In the genomic region with DNA sequence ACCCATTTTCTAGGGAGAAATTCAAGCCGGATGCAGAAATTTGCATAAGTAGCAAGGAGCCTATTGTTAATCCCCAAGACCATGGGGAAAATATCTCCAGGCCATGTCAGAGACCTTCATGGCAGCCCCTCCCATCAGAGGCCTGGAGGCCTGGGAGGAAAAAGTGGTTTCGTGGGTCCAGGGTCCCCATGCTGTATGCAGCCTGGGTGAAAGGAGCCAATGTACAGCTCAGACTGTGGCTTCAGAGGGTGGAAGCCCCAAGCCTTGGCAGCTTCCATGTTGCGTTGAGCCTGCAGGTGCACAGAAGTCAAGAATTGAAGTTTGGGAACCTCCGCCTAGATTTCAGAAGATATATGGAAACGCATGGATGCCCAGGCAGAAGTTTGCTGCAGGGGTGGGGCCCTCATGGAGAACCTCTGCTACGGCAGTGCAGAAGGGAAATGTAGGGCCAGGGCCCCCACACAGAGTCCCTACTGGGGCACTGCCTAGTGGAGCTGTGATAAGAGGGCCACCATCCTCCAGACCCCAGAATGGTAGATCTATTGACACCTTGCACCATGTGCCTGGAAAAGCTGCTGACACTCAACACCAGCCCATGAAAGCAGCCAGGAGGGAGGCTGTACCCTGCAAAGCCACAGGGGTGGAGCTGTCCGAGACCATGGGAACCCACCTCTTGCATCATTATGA, we compare ENCODE assay signal across 2 cellular contexts. TPM values are rescaled to one million over a fixed set of nuclear protein-coding genes. Genes with fewer than 3 reads are reported as not detected.
"Had no signal": no experiment of that assay in that cellular context is flagged by ENCODE, and none has a peak within 500 bp of the region (broad histone marks: within the 10 kb centered on the region; RNA-seq: fewer than 3 reads in every experiment).

No MANE protein-coding gene starts in this region.

RNA-seq across cellular contexts. Expression of gene KRTAP10-8, which starts 1.6 kb away (rescaled TPM):
- total RNA-seq: G401, GM12878 had no signal
- polyA plus RNA-seq: GM12878 had no signal

RNA-seq across cellular contexts. Expression of gene KRTAP10-7, which starts 9.9 kb away (rescaled TPM):
- total RNA-seq: G401, GM12878 had no signal
- polyA plus RNA-seq: GM12878 had no signal

RNA-seq across cellular contexts. Expression of gene KRTAP10-9, which starts 16.6 kb away (rescaled TPM):
- total RNA-seq: G401, GM12878 had no signal
- polyA plus RNA-seq: GM12878 had no signal

RNA-seq across cellular contexts. Expression of gene KRTAP10-6, which starts 18.0 kb away (rescaled TPM):
- total RNA-seq: G401, GM12878 had no signal
- polyA plus RNA-seq: GM12878 had no signal

RNA-seq across cellular contexts. Expression of gene KRTAP10-10, which starts 26.9 kb away (rescaled TPM):
- total RNA-seq: G401, GM12878 had no signal
- polyA plus RNA-seq: GM12878 had no signal
